Comparison of ENCODE assay signal across 1 cellular context in genomic region chr6:139647816-139648215, GRCh38.
TF ChIP-seq lines count a peak whose summit lies in the region.

No MANE protein-coding gene starts in this region.

TF ChIP-seq in K562, 482 proteins besides CTCF, POLR2A, EP300 and RAD21 (continued from another document):
- TF ChIP-seq AFF4 (CRISPR knock-in tag; IDR thresholded peaks at IDR 0.05) (no peak), MCM3 (IDR thresholded peaks at IDR 0.05) (no peak), RBM25 (IDR thresholded peaks at IDR 0.05; ENCODE audit: low read depth, low read length, severe bottlenecking) (no peak), GTF2E2 (tag; IDR thresholded peaks at IDR 0.05) (0 out of 2 replicates have a peak, but pooled peaks have one; percentile 11), CEBPZ (IDR thresholded peaks at IDR 0.05; ENCODE audit: borderline replicate concordance, low read depth, low read length) (no peak), RFX7 (CRISPR knock-in tag; IDR thresholded peaks at IDR 0.05) (no peak), ZBTB8A (IDR thresholded peaks at IDR 0.05; ENCODE audit: partially characterized antibody) (no peak), THRAP3 (IDR thresholded peaks at IDR 0.05; ENCODE audit: borderline replicate concordance) (no peak), ATF2 (CRISPR knock-in tag; IDR thresholded peaks at IDR 0.05) (no peak), TCF7L2 (IDR thresholded peaks at IDR 0.05; ENCODE audit: low read depth, low read length) (no peak), NFATC3 (IDR thresholded peaks at IDR 0.05) (no peak), THAP12 (CRISPR knock-in tag; IDR thresholded peaks at IDR 0.05) (no peak), CEBPG (CRISPR knock-in tag; IDR thresholded peaks at IDR 0.05) (no peak), CEBPG (tag; conservative IDR thresholded peaks at IDR 0.05 in 1 of 2, IDR thresholded peaks at IDR 0.05 in 1 of 2) (peak; percentile 20 to 65; a peak in 2 of 4 replicates), PRDM10 (IDR thresholded peaks at IDR 0.05; ENCODE audit: partially characterized antibody) (no peak), MAFG (tag; conservative IDR thresholded peaks at IDR 0.05) (no peak)
